ENCODE assay signal across 1 cellular context in genomic region chr2:140910683-140911082, GRCh38.
TF ChIP-seq lines count a peak whose summit lies in the region.

No MANE protein-coding gene starts in this region.

TF ChIP-seq in neural cell, 6 proteins besides CTCF, POLR2A, EP300 and RAD21 (continued from another document):
- TF ChIP-seq REST (IDR thresholded peaks at IDR 0.05; ENCODE audit: borderline replicate concordance) (no peak), POLR2AphosphoS5 (IDR thresholded peaks at IDR 0.05) (peak; percentile 68)
